In the genomic region with DNA sequence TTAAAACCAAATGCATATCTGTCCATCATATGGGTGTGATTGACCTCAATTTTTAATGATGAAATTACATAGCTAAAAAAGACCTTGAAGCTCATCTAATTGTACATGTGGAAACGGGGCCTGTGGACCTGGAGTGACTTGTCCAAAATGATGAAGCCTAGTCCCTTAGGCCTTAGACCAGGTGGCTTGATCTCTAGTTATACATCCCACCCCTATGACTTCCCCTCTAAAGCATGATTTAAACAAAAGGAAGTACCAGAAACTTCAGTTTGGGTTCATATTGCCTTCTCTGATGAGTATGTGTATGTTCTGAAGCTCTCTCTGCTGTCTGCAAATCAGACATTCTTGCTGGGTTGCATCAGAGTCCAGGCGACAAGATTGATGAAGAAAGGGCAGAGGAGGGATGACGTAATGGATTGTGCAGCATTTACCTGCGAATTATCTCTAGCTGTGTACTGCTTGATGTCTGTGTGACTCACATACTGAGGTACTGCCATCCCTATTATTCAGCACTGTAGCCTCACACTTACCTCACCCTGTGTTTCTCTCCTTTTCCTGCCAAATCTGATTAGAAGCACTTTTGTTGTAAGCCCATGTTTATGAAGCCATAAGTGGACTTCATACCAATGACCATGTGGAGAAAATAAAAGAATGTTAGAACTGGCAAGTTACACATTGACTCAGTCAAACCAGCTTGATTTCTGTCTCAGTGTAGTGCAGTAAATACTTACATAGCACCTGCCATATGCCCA, we compare ENCODE assay signal across 9 cellular contexts.
A peak's percentile ranks its signal among the peaks of the same experiment; 100 is the strongest.
DNase-seq lines count a peak whose midpoint lies in the region; ATAC-seq and TF ChIP-seq lines count a peak whose summit lies in the region.
"Had no signal": no experiment of that assay in that cellular context is flagged by ENCODE, and none has a peak within 500 bp of the region (broad histone marks: within the 10 kb centered on the region; RNA-seq: fewer than 3 reads in every experiment).

No MANE protein-coding gene starts in this region.

- ATAC-seq in GM21360 (IDR thresholded peaks at IDR 0.05; ENCODE audit: unreplicated experiment) (no peak), GM21381 (IDR thresholded peaks at IDR 0.05; ENCODE audit: unreplicated experiment) (no peak)

- no peak for TF ChIP-seq EP300 in stomach (IDR thresholded peaks at IDR 0.05)

- peak overlapping the region; percentile 7 to 60 (median 38) for H3K27ac ChIP-seq in stomach

- no peak for TF ChIP-seq POLR2A in stomach (IDR thresholded peaks at IDR 0.05)

- intact Hi-C loops in stomach (cut with DNase I; ENCODE audit: low total_unique reads): no loop called here

- no peaks in the 10 kb centered on the region for H3K9me3 ChIP-seq in stomach

- H3K36me3 ChIP-seq in stomach: no peaks in the 10 kb centered on the region

- H3K27me3 ChIP-seq in stomach: no peaks in the 10 kb centered on the region

- peaks cover 20 to 58% (median 41%) of the 10 kb centered on the region in 4 donors for H3K4me1 ChIP-seq in stomach

- TF ChIP-seq CTCF in stomach (IDR thresholded peaks at IDR 0.05): no peak

- 37 to 55% (median 39%) methylated on average over 4 of the region's 4 CpGs for WGBS in stomach, 5 donors

- DNase-seq in NCI-H82 (lab: John Stamatoyannopoulos, UW) (peak; percentile 31), NCI-H82 treated with DMSO at 0.1 percent for 48 hours (lab: John Stamatoyannopoulos, UW; ENCODE audit: unreplicated experiment) (no peak), SHP77 treated with DMSO at 0.1 percent for 48 hours (lab: John Stamatoyannopoulos, UW) (peak; percentile 8), glomerular visceral epithelial cell (ENCODE audit: extremely low spot score) (peak; percentile 93), stomach (peak; percentile 27), iPS-NIHi7 (ENCODE audit: extremely low spot score) (no peak)
- DNase-seq: CD4-positive, CD25-positive, alpha-beta regulatory T cell had no signal

- H3K4me3 ChIP-seq in stomach: no peak overlapping the region

Comparison
In these comparisons a context has a peak if more than half of its experiments do, and no peak if none do; other contexts are left out.
1. DNase-seq: peak in NCI-H82 (single experiment), SHP77 treated with DMSO at 0.1 percent for 48 hours (single experiment), glomerular visceral epithelial cell (single experiment) and stomach (single experiment); none in NCI-H82 treated with DMSO at 0.1 percent for 48 hours (single experiment) and iPS-NIHi7 (single experiment).